21 cellular contexts compared by ENCODE assay signal in genomic region chr5:118616281-118616680, GRCh38.
DNase-seq lines count a peak whose midpoint lies in the region; ATAC-seq lines count a peak whose summit lies in the region.
"Had no signal": no experiment of that assay in that cellular context is flagged by ENCODE, and none has a peak within 500 bp of the region (broad histone marks: within the 10 kb centered on the region; RNA-seq: fewer than 3 reads in every experiment).

No MANE protein-coding gene starts in this region.

- ATAC-seq in GM18907 (IDR thresholded peaks at IDR 0.05; ENCODE audit: unreplicated experiment) (peak; percentile 78), GM21717 (IDR thresholded peaks at IDR 0.05; ENCODE audit: unreplicated experiment) (peak; percentile 67), HG03025 (IDR thresholded peaks at IDR 0.05; ENCODE audit: low FRiP score, unreplicated experiment) (peak; percentile 53), HG03565 (IDR thresholded peaks at IDR 0.05; ENCODE audit: unreplicated experiment) (peak; percentile 60), GM19397 (IDR thresholded peaks at IDR 0.05; ENCODE audit: unreplicated experiment) (no peak), HG02588 (IDR thresholded peaks at IDR 0.05; ENCODE audit: unreplicated experiment) (no peak)
- ATAC-seq: activated naive CD8-positive, alpha-beta T cell treated with anti-CD3 and anti-CD28 coated beads, Interleukin-2, amount 50 U/mL, for 24 hours; activated T-helper 17 cell treated with anti-CD3 and anti-CD28 coated beads, Interleukin-2, amount 50 U/mL, for 72 hours; left lung; stimulated activated naive CD8-positive, alpha-beta T cell treated with anti-CD3 and anti-CD28 coated beads, Interleukin-15, amount 100 ng/mL, for 72 hours had no signal

- no peak for DNase-seq in activated CD4-positive, alpha-beta T cell treated with anti-CD3 and anti-CD28 coated beads for 1 hour
- no peak for DNase-seq in mucosa of gallbladder (ENCODE audit: low spot score)
- DNase-seq: activated CD4-positive, alpha-beta T cell treated with anti-CD3 and anti-CD28 coated beads for 4 hours; activated naive CD8-positive, alpha-beta T cell treated with anti-CD3 and anti-CD28 coated beads, Interleukin-2, amount 50 U/mL, for 24 hours; cortex of kidney; DND-41; H9; Kasumi-1; left lung; midbrain; NCI-H1092 treated with DMSO at 0.1 percent for 48 hours; Right ventricle myocardium superior; stimulated activated naive CD8-positive, alpha-beta T cell treated with anti-CD3 and anti-CD28 coated beads, Interleukin-15, amount 100 ng/mL, for 72 hours; trophoblast cell had no signal

Comparison
In these comparisons a context has a peak if more than half of its experiments do, and no peak if none do; other contexts are left out.
1. ATAC-seq: peak in GM18907 (single experiment), GM21717 (single experiment), HG03025 (single experiment) and HG03565 (single experiment); none in GM19397 (single experiment) and HG02588 (single experiment).